ENCODE assay signal across 17 cellular contexts in the genomic region with DNA sequence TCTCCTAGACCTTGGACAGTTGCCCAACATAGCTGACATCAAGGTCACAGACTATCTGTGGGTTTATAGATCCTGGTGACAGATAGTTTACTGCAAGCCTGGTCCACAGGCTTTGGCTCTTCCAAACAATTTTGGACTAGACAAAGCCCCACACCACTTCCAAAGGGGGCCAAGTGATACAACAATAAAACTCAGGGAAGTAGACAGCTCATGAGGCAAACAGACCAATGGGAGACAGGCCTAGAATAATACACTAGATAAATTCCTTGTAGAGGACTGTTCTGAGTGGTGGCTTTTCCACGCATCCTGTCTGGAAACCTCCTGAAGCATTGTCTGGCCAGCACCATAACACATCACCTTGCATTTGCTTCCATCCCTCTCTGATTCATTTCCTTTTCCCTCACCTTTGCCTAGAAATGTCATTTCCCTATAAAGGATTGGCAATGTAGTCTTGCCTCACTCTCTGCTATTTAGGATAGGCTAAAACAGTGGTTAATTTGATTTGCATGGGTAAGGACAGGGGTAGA.
DNase-seq lines count a peak whose midpoint lies in the region; ATAC-seq, FAIRE-seq and TF ChIP-seq lines count a peak whose summit lies in the region.
"Had no signal": no experiment of that assay in that cellular context is flagged by ENCODE, and none has a peak within 500 bp of the region (broad histone marks: within the 10 kb centered on the region; RNA-seq: fewer than 3 reads in every experiment).

No MANE protein-coding gene starts in this region.

- POLR2A ChIA-PET in SK-N-SH (lab: Yijun Ruan, JAX) (no interaction called here), endothelial cell of umbilical vein (lab: Charles Lee) (no interaction called here)

- H3K4me1 ChIP-seq in SK-N-SH (ENCODE audit: control insufficient read depth in 1 of 2, insufficient read depth in 2 of 2, low read depth in 1 of 2, low read length in 1 of 2), result peaks cover 0 to 3% of the 10 kb centered on the region in 2 experiments; a peak in 1 of 4 replicates
- H3K4me1 ChIP-seq in RWPE2 (ENCODE audit: insufficient read depth, poor library complexity, severe bottlenecking), result peaks cover 15% of the 10 kb centered on the region
- H3K4me1 ChIP-seq in endothelial cell of umbilical vein (ENCODE audit: control insufficient read depth, extremely low read depth, insufficient read depth, low read length), result peaks cover 12% of the 10 kb centered on the region
- H3K4me1 ChIP-seq: Caco-2 had no signal

- ATAC-seq in SK-N-SH treated with all-trans-retinoic acid at 6 μM for 48 hours (no peak), RWPE2 (ENCODE audit: low read depth) (peak; percentile 76)
- ATAC-seq: CD8-positive, alpha-beta T cell had no signal

- no peaks in the 10 kb centered on the region for H3K27me3 ChIP-seq in SK-N-SH (ENCODE audit: insufficient read depth)
- no peaks in the 10 kb centered on the region for H3K27me3 ChIP-seq in RWPE2 (ENCODE audit: insufficient read depth, poor library complexity, severe bottlenecking)
- no peaks in the 10 kb centered on the region for H3K27me3 ChIP-seq in endothelial cell of umbilical vein (ENCODE audit: control insufficient read depth in 2 of 2, insufficient read depth in 2 of 2, low read length in 2 of 2)

- H3K9ac ChIP-seq in SK-N-SH (no peak overlapping the region), endothelial cell of umbilical vein (replicated peaks; ENCODE audit: extremely low read depth, insufficient read depth, low read length) (no peak overlapping the region)

- CTCF ChIA-PET in SK-N-SH (lab: Yijun Ruan, JAX) (interaction anchor here (1.0 to 1.6 kb wide), 4 partner anchors 14 to 659 kb away, joined by 3 to 4 read pairs (median 3); no protein-coding TSS in a partner anchor), endothelial cell of umbilical vein (lab: Charles Lee) (interaction anchor here (0.9 to 2.8 kb wide), 3 partner anchors 9 to 1105 kb away, joined by 3 to 16 read pairs (median 5); no protein-coding TSS in a partner anchor)
- CTCF ChIA-PET in activated naive CD4-positive, alpha-beta T cell treated with anti-CD3 and anti-CD28 coated beads for 36 hours (lab: Charles Lee), result no interaction called here

- 85% methylated on average over 1 of the region's 1 CpG for WGBS in SK-N-SH (ENCODE audit: low lambda C conversion rate)

- TF ChIP-seq EP300 in SK-N-SH (IDR thresholded peaks at IDR 0.05; ENCODE audit: borderline replicate concordance in 1 of 2, low read depth in 1 of 2, low read length in 1 of 2), result no peak

- no peaks in the 10 kb centered on the region for H3K79me2 ChIP-seq in SK-N-SH (ENCODE audit: insufficient read depth)
- H3K79me2 ChIP-seq in endothelial cell of umbilical vein (ENCODE audit: control insufficient read depth, insufficient read depth, low read length), result no peaks in the 10 kb centered on the region

- peak; percentile 67 for FAIRE-seq in endothelial cell of umbilical vein (lab: Jason Lieb, UNC)
- FAIRE-seq: GM19239, H1 had no signal

- no peak for TF ChIP-seq POLR2A in endothelial cell of umbilical vein (IDR thresholded peaks at IDR 0.05; ENCODE audit: low read depth, low read length)

- no peaks in the 10 kb centered on the region for H3K9me1 ChIP-seq in endothelial cell of umbilical vein (replicated peaks; ENCODE audit: control insufficient read depth, extremely low read depth, insufficient read depth, low read length)

- no peak overlapping the region for H3K4me3 Mint-ChIP-seq in activated naive CD4-positive, alpha-beta T cell treated with anti-CD3 and anti-CD28 coated beads for 36 hours
- H3K4me3 Mint-ChIP-seq in chondrocyte (ENCODE audit: unreplicated experiment), result no peak overlapping the region
- H3K4me3 Mint-ChIP-seq: CD14-positive monocyte; CD8-positive, alpha-beta T cell; HFFc6 had no signal

- H3K36me3 Mint-ChIP-seq in activated naive CD4-positive, alpha-beta T cell treated with anti-CD3 and anti-CD28 coated beads for 36 hours (ENCODE audit: low read depth), result no peaks in the 10 kb centered on the region
- H3K36me3 Mint-ChIP-seq in chondrocyte (ENCODE audit: low read depth), result no peaks in the 10 kb centered on the region
- H3K36me3 Mint-ChIP-seq: CD14-positive monocyte; CD8-positive, alpha-beta T cell had no signal

- H4K20me1 ChIP-seq in SK-N-SH (ENCODE audit: insufficient read depth) (no peaks in the 10 kb centered on the region), endothelial cell of umbilical vein (replicated peaks; ENCODE audit: control insufficient read depth, extremely low read depth, insufficient read depth, low read length) (no peaks in the 10 kb centered on the region)

- no peak overlapping the region for H3K27ac Mint-ChIP-seq in activated naive CD4-positive, alpha-beta T cell treated with anti-CD3 and anti-CD28 coated beads for 36 hours
- no peak overlapping the region for H3K27ac Mint-ChIP-seq in chondrocyte (ENCODE audit: unreplicated experiment)
- H3K27ac Mint-ChIP-seq: CD14-positive monocyte; CD8-positive, alpha-beta T cell; HFFc6 had no signal

- TF ChIP-seq CTCF in SK-N-SH (IDR thresholded peaks at IDR 0.05) (no peak), RWPE2 (IDR thresholded peaks at IDR 0.05; ENCODE audit: poor library complexity, severe bottlenecking) (no peak), endothelial cell of umbilical vein (IDR thresholded peaks at IDR 0.05; ENCODE audit: extremely low read depth in 1 of 2, insufficient read depth in 1 of 2, low read depth in 1 of 2, low read length in 2 of 2) (no peak), chondrocyte (IDR thresholded peaks at IDR 0.05) (no peak)

- TF ChIP-seq RAD21 in SK-N-SH (IDR thresholded peaks at IDR 0.05; ENCODE audit: low read length), result no peak

- H3K4me3 ChIP-seq in SK-N-SH (ENCODE audit: low read depth in 2 of 2, low read length in 1 of 2) (no peak overlapping the region), RWPE2 (ENCODE audit: severe bottlenecking) (no peak overlapping the region), endothelial cell of umbilical vein (replicated peaks in 1 of 3; ENCODE audit: insufficient read depth in 1 of 3, low read depth in 1 of 3, low read length in 3 of 3) (no peak overlapping the region)

- no peaks in the 10 kb centered on the region for H3K9me3 Mint-ChIP-seq in activated naive CD4-positive, alpha-beta T cell treated with anti-CD3 and anti-CD28 coated beads for 36 hours
- H3K9me3 Mint-ChIP-seq in chondrocyte (ENCODE audit: low read depth), result no peaks in the 10 kb centered on the region
- H3K9me3 Mint-ChIP-seq: CD8-positive, alpha-beta T cell; HFFc6 had no signal

- peaks cover 6% of the 10 kb centered on the region for H3K27me3 Mint-ChIP-seq in activated naive CD4-positive, alpha-beta T cell treated with anti-CD3 and anti-CD28 coated beads for 36 hours (ENCODE audit: low read depth)
- peaks cover 6% of the 10 kb centered on the region for H3K27me3 Mint-ChIP-seq in chondrocyte (ENCODE audit: low read depth)

- H3K27ac ChIP-seq in SK-N-SH (ENCODE audit: low read depth in 2 of 2, low read length in 1 of 2) (no peak overlapping the region), RWPE2 (ENCODE audit: poor library complexity, severe bottlenecking) (peak overlapping the region; percentile 34), endothelial cell of umbilical vein (ENCODE audit: insufficient read depth, low read depth, low read length) (no peak overlapping the region)
- H3K27ac ChIP-seq: 22Rv1 had no signal

- no TSS peak for BruUV-seq in endothelial cell of umbilical vein (replicated peaks; lab: Mats Ljungman, UMichigan)

- no peak overlapping the region for H3K4me2 ChIP-seq in SK-N-SH
- no peak overlapping the region for H3K4me2 ChIP-seq in endothelial cell of umbilical vein (ENCODE audit: insufficient read depth, low read length)

- DNase-seq in SK-N-SH (peak; percentile 0), RWPE2 (ENCODE audit: low spot score) (no peak), endothelial cell of umbilical vein (ENCODE audit: low read depth, low spot score) (peak; percentile 37), chondrocyte (ENCODE audit: low spot score) (no peak), NCI-H2029 (lab: John Stamatoyannopoulos, UW) (no peak)
- DNase-seq in activated naive CD4-positive, alpha-beta T cell treated with anti-CD3 and anti-CD28 coated beads for 36 hours, result no peak
- DNase-seq: Caco-2; CD8-positive, alpha-beta T cell; DMS53; GF-D8; HCEC 1CT; HFFc6 had no signal

- no peaks in the 10 kb centered on the region for H3K4me1 Mint-ChIP-seq in activated naive CD4-positive, alpha-beta T cell treated with anti-CD3 and anti-CD28 coated beads for 36 hours (ENCODE audit: low read depth)
- no peaks in the 10 kb centered on the region for H3K4me1 Mint-ChIP-seq in chondrocyte (ENCODE audit: low read depth)
- H3K4me1 Mint-ChIP-seq: CD14-positive monocyte had no signal

- H3K36me3 ChIP-seq in SK-N-SH (replicated peaks in 1 of 2; ENCODE audit: control insufficient read depth in 1 of 2, insufficient read depth in 2 of 2, low read length in 1 of 2) (no peaks in the 10 kb centered on the region), RWPE2 (ENCODE audit: low read depth) (no peaks in the 10 kb centered on the region), endothelial cell of umbilical vein (ENCODE audit: control insufficient read depth in 2 of 2, extremely low read depth in 1 of 2, insufficient read depth in 2 of 2, low read length in 2 of 2) (no peaks in the 10 kb centered on the region)

- H2AFZ ChIP-seq in SK-N-SH (ENCODE audit: low read depth) (no peak overlapping the region), endothelial cell of umbilical vein (ENCODE audit: low read depth, low read length) (no peak overlapping the region)

- dilution Hi-C loops in endothelial cell of umbilical vein (cut with MboI; ENCODE audit: extremely low pct_ligation_motif_present, low sequenced_read_pairs), result no loop called here

- intact Hi-C loops in endothelial cell of umbilical vein (cut with micrococcal nuclease), result loop anchor here (5.0 kb wide), 1 partner anchor 182 kb away; no protein-coding TSS in a partner anchor
- intact Hi-C loops in activated naive CD4-positive, alpha-beta T cell treated with anti-CD3 and anti-CD28 coated beads for 36 hours (cut with micrococcal nuclease), result loop anchor here (5.0 kb wide), 1 partner anchor 658 kb away; no protein-coding TSS in a partner anchor

- no peaks in the 10 kb centered on the region for H3K9me2 ChIP-seq in SK-N-SH

- H3K9me3 ChIP-seq in SK-N-SH, result no peaks in the 10 kb centered on the region
- H3K9me3 ChIP-seq in RWPE2 (ENCODE audit: severe bottlenecking), result no peaks in the 10 kb centered on the region
- no peaks in the 10 kb centered on the region for H3K9me3 ChIP-seq in endothelial cell of umbilical vein (replicated peaks; ENCODE audit: control insufficient read depth, insufficient read depth, low read length)

- peaks cover 4% of the 10 kb centered on the region for H3F3A ChIP-seq in SK-N-SH (replicated peaks; ENCODE audit: insufficient read depth)

TF ChIP-seq in SK-N-SH, 30 proteins besides CTCF, POLR2A, EP300 and RAD21 (continues in another document):
- TF ChIP-seq YY1 (IDR thresholded peaks at IDR 0.05; ENCODE audit: low read depth) (no peak), SIN3A (IDR thresholded peaks at IDR 0.05; ENCODE audit: borderline replicate concordance, low read depth, low read length) (no peak)

TF ChIP-seq in SK-N-SH treated with all-trans-retinoic acid at 6 μM for 48 hours, 23 proteins besides CTCF, POLR2A, EP300 and RAD21 (continues in another document):
- no peak for TF ChIP-seq ARNTL (CRISPR knock-in tag; IDR thresholded peaks at IDR 0.05; ENCODE audit: borderline replicate concordance, low read depth)

Comparison
In these comparisons a context has a peak if more than half of its experiments do, and no peak if none do; other contexts are left out.
1. DNase-seq: peak in SK-N-SH (single experiment) and endothelial cell of umbilical vein (single experiment); none in RWPE2 (single experiment), activated naive CD4-positive, alpha-beta T cell treated with anti-CD3 and anti-CD28 coated beads for 36 hours (single experiment), chondrocyte (single experiment) and NCI-H2029 (single experiment).